In genomic region chr16:82924075-82924854, GRCh38 we compare ENCODE assay signal across 19 cellular contexts.
DNase-seq lines count a peak whose midpoint lies in the region; ATAC-seq and TF ChIP-seq lines count a peak whose summit lies in the region.
"Had no signal": no experiment of that assay in that cellular context is flagged by ENCODE, and none has a peak within 500 bp of the region (broad histone marks: within the 10 kb centered on the region; RNA-seq: fewer than 3 reads in every experiment).

No MANE protein-coding gene starts in this region.

- H3K4me3 Mint-ChIP-seq in activated CD4-positive, alpha-beta T cell treated with anti-CD3 and anti-CD28 coated beads, Interleukin-2, amount 10 ng/mL, durations not matched to agents 7 days and 5 days = no peak overlapping the region
- peak overlapping the region; percentile 31 for H3K4me3 Mint-ChIP-seq in activated T-helper 17 cell treated with anti-CD3 and anti-CD28 coated beads, Interleukin-2, amount 50 U/mL, for 72 hours
- H3K4me3 Mint-ChIP-seq in natural killer cell = peak overlapping the region; percentile 75

- H3K4me1 ChIP-seq in esophagus squamous epithelium = no peaks in the 10 kb centered on the region
- H3K4me1 ChIP-seq: colonic mucosa had no signal

- POLR2A ChIA-PET in activated CD4-positive, alpha-beta T cell treated with anti-CD3 and anti-CD28 coated beads, Interleukin-2, amount 10 ng/mL, durations not matched to agents 7 days and 5 days (lab: Charles Lee) = no interaction called here

- H3K9me3 Mint-ChIP-seq in activated CD4-positive, alpha-beta T cell treated with anti-CD3 and anti-CD28 coated beads, Interleukin-2, amount 10 ng/mL, durations not matched to agents 7 days and 5 days = no peaks in the 10 kb centered on the region
- H3K9me3 Mint-ChIP-seq in activated T-helper 17 cell treated with anti-CD3 and anti-CD28 coated beads, Interleukin-2, amount 50 U/mL, for 72 hours = peaks cover 4% of the 10 kb centered on the region
- peaks cover 2 to 3% of the 10 kb centered on the region in 2 donors for H3K9me3 Mint-ChIP-seq in natural killer cell

- intact Hi-C loops in natural killer cell (cut with micrococcal nuclease) (loop anchor here (2.0 to 10.0 kb wide), 2 partner anchors 21 to 211 kb away; no protein-coding TSS in a partner anchor), esophagus squamous epithelium (cut with DNase I) (no loop called here)

- TF ChIP-seq CTCF in natural killer cell (IDR thresholded peaks at IDR 0.05) (no peak), esophagus squamous epithelium (IDR thresholded peaks at IDR 0.05) (no peak)

- no peaks in the 10 kb centered on the region for H3K27me3 ChIP-seq in esophagus squamous epithelium
- H3K27me3 ChIP-seq: colonic mucosa had no signal

- TF ChIP-seq POLR2A in esophagus squamous epithelium (IDR thresholded peaks at IDR 0.05) = no peak

- H3K27ac ChIP-seq in esophagus squamous epithelium (no peak overlapping the region), caudate nucleus (ENCODE audit: low read depth, low read length) (no peak overlapping the region)
- H3K27ac ChIP-seq: colonic mucosa, left ventricle myocardium inferior, SK-N-MC had no signal

- peak; percentile 19 for ATAC-seq in activated T-helper 17 cell treated with anti-CD3 and anti-CD28 coated beads, Interleukin-2, amount 50 U/mL, for 72 hours (replicated peaks)
- ATAC-seq in natural killer cell (peak; percentile 64 to 79 (median 72)), HG02884 (IDR thresholded peaks at IDR 0.05; ENCODE audit: unreplicated experiment) (no peak)
- ATAC-seq: Panc1 had no signal

- no peaks in the 10 kb centered on the region for H3K36me3 Mint-ChIP-seq in activated CD4-positive, alpha-beta T cell treated with anti-CD3 and anti-CD28 coated beads, Interleukin-2, amount 10 ng/mL, durations not matched to agents 7 days and 5 days (ENCODE audit: low read depth)
- no peaks in the 10 kb centered on the region for H3K36me3 Mint-ChIP-seq in activated T-helper 17 cell treated with anti-CD3 and anti-CD28 coated beads, Interleukin-2, amount 50 U/mL, for 72 hours (ENCODE audit: low read depth)
- no peaks in the 10 kb centered on the region for H3K36me3 Mint-ChIP-seq in natural killer cell

- H3K27me3 Mint-ChIP-seq in activated CD4-positive, alpha-beta T cell treated with anti-CD3 and anti-CD28 coated beads, Interleukin-2, amount 10 ng/mL, durations not matched to agents 7 days and 5 days = peaks cover 11% of the 10 kb centered on the region
- no peaks in the 10 kb centered on the region for H3K27me3 Mint-ChIP-seq in activated T-helper 17 cell treated with anti-CD3 and anti-CD28 coated beads, Interleukin-2, amount 50 U/mL, for 72 hours
- H3K27me3 Mint-ChIP-seq in natural killer cell (ENCODE audit: low read depth in 2 of 2) = peaks cover 0 to 3% of the 10 kb centered on the region in 2 donors

- H3K36me3 ChIP-seq in esophagus squamous epithelium = no peaks in the 10 kb centered on the region
- H3K36me3 ChIP-seq: colonic mucosa had no signal

- CTCF ChIA-PET in activated CD4-positive, alpha-beta T cell treated with anti-CD3 and anti-CD28 coated beads, Interleukin-2, amount 10 ng/mL, durations not matched to agents 7 days and 5 days (lab: Charles Lee) = no interaction called here

- peak; percentile 32 for DNase-seq in activated CD4-positive, alpha-beta T cell treated with anti-CD3 and anti-CD28 coated beads, Interleukin-2, amount 10 ng/mL, durations not matched to agents 7 days and 5 days
- no peak for DNase-seq in activated CD4-positive, alpha-beta T cell treated with anti-CD3 and anti-CD28 coated beads, Interleukin-2, amount 50 U/mL, for 4 hours
- peak; percentile 1 for DNase-seq in LoVo (ENCODE audit: low spot score)
- peak; percentile 28 for DNase-seq in natural killer cell
- no peak for DNase-seq in esophagus squamous epithelium (lab: John Stamatoyannopoulos, UW)
- DNase-seq in caudate nucleus (lab: John Stamatoyannopoulos, UW) = no peak
- DNase-seq: activated CD4-positive, alpha-beta T cell treated with anti-CD3 and anti-CD28 coated beads, Interleukin-2, amount 50 U/mL, for 48 hours; amygdala; colonic mucosa; COR-L47; left ventricle myocardium inferior; NCI-H2029 treated with DMSO at 0.1 percent for 48 hours; NCI-H510A treated with DMSO at 0.1 percent for 48 hours; occipital lobe; stimulated activated CD4-positive, alpha-beta T cell treated with anti-CD3 and anti-CD28 coated beads, Interleukin-2, amount 100 ng/mL, for 24 hours had no signal

- H3K27ac Mint-ChIP-seq in activated CD4-positive, alpha-beta T cell treated with anti-CD3 and anti-CD28 coated beads, Interleukin-2, amount 10 ng/mL, durations not matched to agents 7 days and 5 days = no peak overlapping the region
- H3K27ac Mint-ChIP-seq in activated T-helper 17 cell treated with anti-CD3 and anti-CD28 coated beads, Interleukin-2, amount 50 U/mL, for 72 hours = no peak overlapping the region
- H3K27ac Mint-ChIP-seq in natural killer cell = peak overlapping the region; percentile 45 to 76

- peaks cover 16% of the 10 kb centered on the region for H3K4me1 Mint-ChIP-seq in activated CD4-positive, alpha-beta T cell treated with anti-CD3 and anti-CD28 coated beads, Interleukin-2, amount 10 ng/mL, durations not matched to agents 7 days and 5 days
- peaks cover 10% of the 10 kb centered on the region for H3K4me1 Mint-ChIP-seq in activated T-helper 17 cell treated with anti-CD3 and anti-CD28 coated beads, Interleukin-2, amount 50 U/mL, for 72 hours
- peaks cover 40 to 46% of the 10 kb centered on the region in 2 donors for H3K4me1 Mint-ChIP-seq in natural killer cell

- 43 to 67% methylated on average over 10 of the region's 10 CpGs for WGBS in esophagus squamous epithelium, 2 donors

- peaks cover 0 to 6% (median 4%) of the 10 kb centered on the region in 3 donors for H3K9me3 ChIP-seq in esophagus squamous epithelium
- H3K9me3 ChIP-seq: colonic mucosa had no signal

- no peak overlapping the region for H3K4me3 ChIP-seq in esophagus squamous epithelium
- H3K4me3 ChIP-seq: colonic mucosa, left ventricle myocardium inferior, SK-N-MC had no signal

Comparison
In these comparisons a context has a peak if more than half of its experiments do, and no peak if none do; other contexts are left out.
1. DNase-seq: peak in activated CD4-positive, alpha-beta T cell treated with anti-CD3 and anti-CD28 coated beads, Interleukin-2, amount 10 ng/mL, durations not matched to agents 7 days and 5 days (single experiment), LoVo (single experiment) and natural killer cell (single experiment); none in activated CD4-positive, alpha-beta T cell treated with anti-CD3 and anti-CD28 coated beads, Interleukin-2, amount 50 U/mL, for 4 hours (0 of 2), esophagus squamous epithelium (single experiment) and caudate nucleus (0 of 61).
2. H3K27ac Mint-ChIP-seq: peak in natural killer cell (2 of 2); none in activated CD4-positive, alpha-beta T cell treated with anti-CD3 and anti-CD28 coated beads, Interleukin-2, amount 10 ng/mL, durations not matched to agents 7 days and 5 days (single experiment) and activated T-helper 17 cell treated with anti-CD3 and anti-CD28 coated beads, Interleukin-2, amount 50 U/mL, for 72 hours (single experiment).